Comparison of ENCODE assay signal across 10 cellular contexts in genomic region chr18:23719634-23720201, GRCh38. TPM values are rescaled to one million over a fixed set of nuclear protein-coding genes. Genes with fewer than 3 reads are reported as not detected.
A peak's percentile ranks its signal among the peaks of the same experiment; 100 is the strongest.
DNase-seq lines count a peak whose midpoint lies in the region; ATAC-seq lines count a peak whose summit lies in the region.
"Had no signal": no experiment of that assay in that cellular context is flagged by ENCODE, and none has a peak within 500 bp of the region (broad histone marks: within the 10 kb centered on the region; RNA-seq: fewer than 3 reads in every experiment).

No MANE protein-coding gene starts in this region.

- H3K9ac ChIP-seq in GM23248: peak overlapping the region; percentile 63

- 0 to 5% methylated on average over 1 of the region's 1 CpG for WGBS in GM23248 (ENCODE audit: low coverage in 1 of 2, low lambda C conversion rate in 2 of 2, missing lambda C conversion rate in 2 of 2), 2 experiments

- no peaks in the 10 kb centered on the region for H4K20me1 ChIP-seq in GM23248 (ENCODE audit: insufficient read depth)

- in situ Hi-C loops in GM23248 (cut with MboI): no loop called here

- no peaks in the 10 kb centered on the region for H3K36me3 ChIP-seq in GM23248 (ENCODE audit: low read depth)
- no peaks in the 10 kb centered on the region for H3K36me3 ChIP-seq in SJSA1

- H3K4me2 ChIP-seq in GM23248 (ENCODE audit: unreplicated experiment): peak overlapping the region; percentile 15

- H3K27me3 ChIP-seq in GM23248 (replicated peaks; ENCODE audit: insufficient read depth): no peaks in the 10 kb centered on the region
- no peaks in the 10 kb centered on the region for H3K27me3 ChIP-seq in SJSA1 (replicated peaks)

- DNase-seq in GM23248 (peak; percentile 96), SJSA1 (ENCODE audit: low read depth in 1 of 2, low spot score in 2 of 2) (peak; percentile 92 to 97), fibroblast of peridontal ligament (ENCODE audit: extremely low read depth) (peak; percentile 99), renal cortical epithelial cell (ENCODE audit: low read depth) (peak; percentile 98), activated gamma-delta T cell (lab: John Stamatoyannopoulos, UW) (no peak), globus pallidus (ENCODE audit: low spot score) (no peak), superior temporal gyrus (ENCODE audit: extremely low spot score) (no peak)
- DNase-seq: activated CD8-positive, alpha-beta memory T cell treated with anti-CD3 and anti-CD28 coated beads, Interleukin-2, amount 50 U/mL, for 4 hours had no signal

- H3K4me1 ChIP-seq in GM23248 (ENCODE audit: insufficient read depth) (peaks cover 52% of the 10 kb centered on the region), SJSA1 (replicated peaks) (peaks cover 37% of the 10 kb centered on the region)

- H3K4me3 ChIP-seq in GM23248 (no peak overlapping the region), SJSA1 (no peak overlapping the region)
- H3K4me3 ChIP-seq: GM12878 had no signal

- H3K9me3 ChIP-seq in GM23248 (ENCODE audit: low read depth) (no peaks in the 10 kb centered on the region), SJSA1 (replicated peaks) (peaks cover 4% of the 10 kb centered on the region; the same call in 1 of the 2 replicates)

- H2AFZ ChIP-seq in GM23248: peak overlapping the region; percentile 60

- H3K9me2 ChIP-seq in GM23248 (ENCODE audit: insufficient read depth): no peaks in the 10 kb centered on the region

- no peaks in the 10 kb centered on the region for H3K79me2 ChIP-seq in GM23248 (ENCODE audit: insufficient read depth)

- H3F3A ChIP-seq in GM23248 (ENCODE audit: insufficient read depth): peaks cover 46% of the 10 kb centered on the region

- H3K27ac ChIP-seq in GM23248 (peak overlapping the region; percentile 96), SJSA1 (peak overlapping the region; percentile 83)

- ATAC-seq in GM19455 (IDR thresholded peaks at IDR 0.05; ENCODE audit: unreplicated experiment): no peak
- ATAC-seq: GM12878 had no signal

RNA-seq across cellular contexts. Expression of gene LAMA3, which starts 30.5 kb away (rescaled TPM):
- total RNA-seq in GM23248 (2014; rRNA removed; shearing (Covaris generic)): 1.9 and 3.5 TPM in 2 replicates
- polyA plus RNA-seq in GM23248 (2016; fragmentation: Nextera tagmentation; extraction: Ambion mirVana): 0.46 and 0.93 TPM in 2 replicates
- total RNA-seq in SJSA1 (2014; rRNA removed; shearing (Covaris generic)): 0.25 and 0.61 TPM in 2 replicates
- 70.9 and 246 TPM in 2 replicates for total RNA-seq in renal cortical epithelial cell

RNA-seq across cellular contexts. Expression of gene ANKRD29, which starts 57.0 kb away (rescaled TPM):
- 8.9 and 9.2 TPM in 2 replicates for total RNA-seq in GM23248 (2014; rRNA removed; shearing (Covaris generic))
- 8.0 and 8.9 TPM in 2 replicates for polyA plus RNA-seq in GM23248 (2016; fragmentation: Nextera tagmentation; extraction: Ambion mirVana)
- total RNA-seq in SJSA1 (2014; rRNA removed; shearing (Covaris generic)): 0.34 TPM in 1 of 2 replicates, not detected in the other
- total RNA-seq in renal cortical epithelial cell: 7.1 and 7.2 TPM in 2 replicates

Comparison
In these comparisons a context has a peak if more than half of its experiments do, and no peak if none do; other contexts are left out.
1. DNase-seq: peak in GM23248 (single experiment), SJSA1 (2 of 2), fibroblast of peridontal ligament (single experiment) and renal cortical epithelial cell (single experiment); none in activated gamma-delta T cell (single experiment), globus pallidus (single experiment) and superior temporal gyrus (single experiment).
2. RNA of gene LAMA3, which starts 30.5 kb away (total RNA-seq): 70.9 to 246 TPM in renal cortical epithelial cell; 1.9 to 3.5 TPM in GM23248 and 0.25 to 0.61 TPM in SJSA1; every median in the first group is over 10 times any median in the second.